20 cellular contexts compared by ENCODE assay signal in genomic region chr11:27312110-27312509, GRCh38. TPM values are rescaled to one million over a fixed set of nuclear protein-coding genes. Genes with fewer than 3 reads are reported as not detected.
DNase-seq lines count a peak whose midpoint lies in the region; ATAC-seq and TF ChIP-seq lines count a peak whose summit lies in the region.
"Had no signal": no experiment of that assay in that cellular context is flagged by ENCODE, and none has a peak within 500 bp of the region (broad histone marks: within the 10 kb centered on the region; RNA-seq: fewer than 3 reads in every experiment).

No MANE protein-coding gene starts in this region.

- H3K4me1 ChIP-seq in adipocyte (ENCODE audit: control insufficient read depth, insufficient read depth, low read length) = peaks cover 3% of the 10 kb centered on the region
- peaks cover 0 to 23% (median 9%) of the 10 kb centered on the region in 4 donors for H3K4me1 ChIP-seq in right lobe of liver
- H3K4me1 ChIP-seq: BLaER1 treated with 17β-estradiol and CSF1 and Interleukin-3, amounts not matched to agents 10 nM and 100 nM had no signal

- WGBS in right lobe of liver (ENCODE audit: insufficient coverage, low coverage, low lambda C conversion rate, missing lambda C conversion rate) = 24% methylated on average over 2 of the region's 2 CpGs

- H3K9ac ChIP-seq in adipocyte (ENCODE audit: low read length) = no peak overlapping the region
- H3K9ac ChIP-seq: BLaER1 treated with 17β-estradiol and CSF1 and Interleukin-3, amounts not matched to agents 10 nM and 100 nM had no signal

- peak; percentile 60 for DNase-seq in Caki2 (ENCODE audit: low read depth)
- peak; percentile 41 for DNase-seq in adipocyte (ENCODE audit: low read depth)
- DNase-seq in fibroblast of villous mesenchyme (ENCODE audit: low read depth) = peak; percentile 32
- DNase-seq in right lobe of liver = no peak
- no peak for DNase-seq in T-helper 1 cell
- DNase-seq in stimulated activated CD4-positive, alpha-beta T cell treated with anti-CD3 and anti-CD28 coated beads, Interleukin-4, amount 100 ng/mL, for 1 hour = no peak
- DNase-seq in activated naive CD4-positive, alpha-beta T cell treated with anti-CD3 and anti-CD28 coated beads, Interleukin-2, amount 50 U/mL, for 16 hours = no peak
- DNase-seq: CD8-positive, alpha-beta memory T cell; GDM1; H7; MV-4-11; NCI-H1417 treated with DMSO at 0.1 percent for 48 hours; NCI-H1930; NCI-H2171; NCI-H446; NK-92 treated with Interleukin-12 subunit alpha and Interleukin-12 subunit beta, amount 100 ng/mL, for 24 hours; SHP77 treated with DMSO at 0.1 percent for 48 hours had no signal

- no peaks in the 10 kb centered on the region for H3K27me3 ChIP-seq in adipocyte (replicated peaks; ENCODE audit: control insufficient read depth, insufficient read depth, low read length)
- no peaks in the 10 kb centered on the region for H3K27me3 ChIP-seq in right lobe of liver
- H3K27me3 ChIP-seq: BLaER1 treated with 17β-estradiol and CSF1 and Interleukin-3, amounts not matched to agents 10 nM and 100 nM had no signal

- H3K4me3 ChIP-seq in adipocyte (ENCODE audit: low read length) = no peak overlapping the region
- no peak overlapping the region for H3K4me3 ChIP-seq in fibroblast of villous mesenchyme (ENCODE audit: low read depth, low read length)
- no peak overlapping the region for H3K4me3 ChIP-seq in right lobe of liver
- H3K4me3 ChIP-seq: BLaER1 treated with 17β-estradiol and CSF1 and Interleukin-3, amounts not matched to agents 10 nM and 100 nM; GM12878 had no signal

- TF ChIP-seq POLR2A in right lobe of liver (IDR thresholded peaks at IDR 0.05) = no peak

- in situ Hi-C loops in Caki2 (cut with HindIII; ENCODE audit: low pct_unique_long_range_greater_than_20kb, low sequenced_read_pairs) = no loop called here

- H3K27ac ChIP-seq in right lobe of liver = peak overlapping the region in 2 of 3 donors; percentile 55 to 61
- H3K27ac ChIP-seq: BLaER1 treated with 17β-estradiol and CSF1 and Interleukin-3, amounts not matched to agents 10 nM and 100 nM had no signal

- H3K36me3 ChIP-seq in adipocyte (ENCODE audit: control insufficient read depth, insufficient read depth, low read length, severe bottlenecking) = no peaks in the 10 kb centered on the region
- no peaks in the 10 kb centered on the region for H3K36me3 ChIP-seq in right lobe of liver
- H3K36me3 ChIP-seq: BLaER1 treated with 17β-estradiol and CSF1 and Interleukin-3, amounts not matched to agents 10 nM and 100 nM had no signal

- TF ChIP-seq CTCF in fibroblast of villous mesenchyme (IDR thresholded peaks at IDR 0.05; ENCODE audit: insufficient read depth, low read depth, low read length) (no peak), right lobe of liver (IDR thresholded peaks at IDR 0.05) (no peak)

- H3K9me3 ChIP-seq in adipocyte (ENCODE audit: control insufficient read depth, low read length) (no peaks in the 10 kb centered on the region), right lobe of liver (no peaks in the 10 kb centered on the region)
- H3K9me3 ChIP-seq: BLaER1 treated with 17β-estradiol and CSF1 and Interleukin-3, amounts not matched to agents 10 nM and 100 nM had no signal

- intact Hi-C loops in right lobe of liver (cut with DNase I) = no loop called here

- peak; percentile 86 to 96 (median 94) for ATAC-seq in right lobe of liver
- no peak for ATAC-seq in GM18519 (IDR thresholded peaks at IDR 0.05; ENCODE audit: low FRiP score, unreplicated experiment)
- ATAC-seq: GM12878 had no signal

RNA-seq across cellular contexts. Expression of gene CCDC34, which starts 50.9 kb away (rescaled TPM):
- total RNA-seq in Caki2 (2014; rRNA removed; shearing (Covaris generic); ENCODE audit: low replicate concordance) = 16.8 and 29.5 TPM in 2 replicates
- total RNA-seq in fibroblast of villous mesenchyme = 3.2 and 3.5 TPM in 2 replicates
- total RNA-seq in right lobe of liver = 1 to 10 TPM; 1.8 to 3.6 (median 2.1) TPM

Comparison
In these comparisons a context has a peak if more than half of its experiments do, and no peak if none do; other contexts are left out.
1. DNase-seq: peak in Caki2 (single experiment), adipocyte (single experiment) and fibroblast of villous mesenchyme (single experiment); none in right lobe of liver (0 of 3), T-helper 1 cell (0 of 5), stimulated activated CD4-positive, alpha-beta T cell treated with anti-CD3 and anti-CD28 coated beads, Interleukin-4, amount 100 ng/mL, for 1 hour (single experiment) and activated naive CD4-positive, alpha-beta T cell treated with anti-CD3 and anti-CD28 coated beads, Interleukin-2, amount 50 U/mL, for 16 hours (single experiment).